8 cellular contexts compared by ENCODE assay signal in the genomic region with DNA sequence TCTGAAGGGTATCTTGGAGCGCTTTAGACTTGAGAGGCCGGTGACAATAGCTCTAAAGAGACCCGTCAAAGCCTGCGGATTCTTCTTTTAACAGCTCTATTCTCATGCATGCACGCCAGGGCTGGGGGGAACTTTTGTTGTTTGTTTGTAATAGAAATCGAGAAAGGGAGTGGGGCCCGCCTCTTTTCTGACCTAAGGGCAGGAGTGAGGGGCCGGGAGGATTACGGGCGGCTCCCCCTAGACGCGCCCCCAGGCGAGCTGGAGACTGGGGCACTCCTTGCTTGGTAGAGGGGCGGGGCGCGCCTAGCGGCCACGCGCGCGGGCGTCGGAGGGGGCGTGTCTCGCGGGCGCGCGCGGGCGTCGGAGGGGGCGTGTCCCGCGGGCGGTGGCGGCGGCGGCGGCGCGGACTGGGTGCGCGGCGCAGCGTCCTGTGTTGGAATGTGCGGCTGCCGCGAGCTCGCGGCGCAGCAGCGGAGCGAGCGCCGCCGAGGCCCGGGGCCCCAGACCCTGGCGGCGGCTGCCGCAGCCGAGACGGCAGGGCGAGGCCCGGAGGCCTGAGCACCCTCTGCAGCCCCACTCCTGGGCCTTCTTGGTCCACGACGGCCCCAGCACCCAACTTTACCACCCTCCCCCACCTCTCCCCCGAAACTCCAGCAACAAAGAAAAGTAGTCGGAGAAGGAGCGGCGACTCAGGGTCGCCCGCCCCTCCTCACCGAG. TPM values are rescaled to one million over a fixed set of nuclear protein-coding genes. Genes with fewer than 3 reads are reported as not detected.
DNase-seq lines count a peak whose midpoint lies in the region; ATAC-seq, FAIRE-seq and TF ChIP-seq lines count a peak whose summit lies in the region.

A gene with protein sequence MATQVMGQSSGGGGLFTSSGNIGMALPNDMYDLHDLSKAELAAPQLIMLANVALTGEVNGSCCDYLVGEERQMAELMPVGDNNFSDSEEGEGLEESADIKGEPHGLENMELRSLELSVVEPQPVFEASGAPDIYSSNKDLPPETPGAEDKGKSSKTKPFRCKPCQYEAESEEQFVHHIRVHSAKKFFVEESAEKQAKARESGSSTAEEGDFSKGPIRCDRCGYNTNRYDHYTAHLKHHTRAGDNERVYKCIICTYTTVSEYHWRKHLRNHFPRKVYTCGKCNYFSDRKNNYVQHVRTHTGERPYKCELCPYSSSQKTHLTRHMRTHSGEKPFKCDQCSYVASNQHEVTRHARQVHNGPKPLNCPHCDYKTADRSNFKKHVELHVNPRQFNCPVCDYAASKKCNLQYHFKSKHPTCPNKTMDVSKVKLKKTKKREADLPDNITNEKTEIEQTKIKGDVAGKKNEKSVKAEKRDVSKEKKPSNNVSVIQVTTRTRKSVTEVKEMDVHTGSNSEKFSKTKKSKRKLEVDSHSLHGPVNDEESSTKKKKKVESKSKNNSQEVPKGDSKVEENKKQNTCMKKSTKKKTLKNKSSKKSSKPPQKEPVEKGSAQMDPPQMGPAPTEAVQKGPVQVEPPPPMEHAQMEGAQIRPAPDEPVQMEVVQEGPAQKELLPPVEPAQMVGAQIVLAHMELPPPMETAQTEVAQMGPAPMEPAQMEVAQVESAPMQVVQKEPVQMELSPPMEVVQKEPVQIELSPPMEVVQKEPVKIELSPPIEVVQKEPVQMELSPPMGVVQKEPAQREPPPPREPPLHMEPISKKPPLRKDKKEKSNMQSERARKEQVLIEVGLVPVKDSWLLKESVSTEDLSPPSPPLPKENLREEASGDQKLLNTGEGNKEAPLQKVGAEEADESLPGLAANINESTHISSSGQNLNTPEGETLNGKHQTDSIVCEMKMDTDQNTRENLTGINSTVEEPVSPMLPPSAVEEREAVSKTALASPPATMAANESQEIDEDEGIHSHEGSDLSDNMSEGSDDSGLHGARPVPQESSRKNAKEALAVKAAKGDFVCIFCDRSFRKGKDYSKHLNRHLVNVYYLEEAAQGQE (plus strand): TSS at position 412 of the 717 bp plus-strand sequence. CDS start 2,739 bp downstream, outside the sequence.

- H3K27ac ChIP-seq in HL-60 (replicated peaks) (peak within 1 kb of the TSS; percentile 68), neuronal stem cell (replicated peaks; ENCODE audit: low read length) (peak within 1 kb of the TSS; percentile 87)

- no peak for TF ChIP-seq CTCF in HL-60 (IDR thresholded peaks at IDR 0.05; ENCODE audit: insufficient read depth, low read length)

- peaks cover 2% of the 10 kb centered on the region for H3K79me1 ChIP-seq in neuronal stem cell (ENCODE audit: low read depth, low read length)

- FAIRE-seq in frontal cortex (lab: Jason Lieb, UNC), result no peak

- no peak within 1 kb of the TSS for H3K14ac ChIP-seq in neuronal stem cell (ENCODE audit: low read length)

- H3K4ac ChIP-seq in neuronal stem cell (ENCODE audit: low read length), result no peak within 1 kb of the TSS

- H2AK5ac ChIP-seq in neuronal stem cell (ENCODE audit: low read depth, low read length), result no peak within 1 kb of the TSS

- peak within 1 kb of the TSS; percentile 91 for H2AFZ ChIP-seq in neuronal stem cell (ENCODE audit: low read length)

- peak within 1 kb of the TSS; percentile 38 for H2BK120ac ChIP-seq in neuronal stem cell (ENCODE audit: low read depth, low read length)

- H4K8ac ChIP-seq in neuronal stem cell (ENCODE audit: low read depth, low read length), result no peak within 1 kb of the TSS

- peaks cover 0 to 19% of the 10 kb centered on the region in 2 donors for H3K36me3 ChIP-seq in neuronal stem cell (replicated peaks in 1 of 2; ENCODE audit: control insufficient read depth in 2 of 2, insufficient read depth in 2 of 2, low read length in 2 of 2)

- H3K27me3 ChIP-seq in HL-60 (ENCODE audit: insufficient read depth, poor library complexity, severe bottlenecking) (no peaks in the 10 kb centered on the region), neuronal stem cell (ENCODE audit: control insufficient read depth in 3 of 3, insufficient read depth in 3 of 3, low read depth in 1 of 3, low read length in 3 of 3) (peaks cover 0 to 12% (median 9%) of the 10 kb centered on the region in 3 experiments)

- peak within 1 kb of the TSS; percentile 73 for H3K4me3 ChIP-seq in HL-60 (replicated peaks; ENCODE audit: insufficient read depth, low read length)
- H3K4me3 ChIP-seq in neuronal stem cell (ENCODE audit: low read length in 2 of 2), result peak within 1 kb of the TSS; percentile 73 to 98

- no peak within 1 kb of the TSS for H2BK15ac ChIP-seq in neuronal stem cell (ENCODE audit: low read length)

- no peak within 1 kb of the TSS for H2BK12ac ChIP-seq in neuronal stem cell (ENCODE audit: low read length)

- DNase-seq in Caki2 (ENCODE audit: low read depth) (peak; percentile 52), HL-60 (ENCODE audit: low read depth in 1 of 2, low spot score in 1 of 2) (peak in 1 of 2 experiments; percentile 55), SK-MEL-5 (ENCODE audit: low read depth, low spot score) (peak; percentile 55), frontal cortex (ENCODE audit: low spot score in 2 of 2) (peak; percentile 76 to 80), neuronal stem cell (ENCODE audit: low spot score) (peak; percentile 83), stromal cell of bone marrow (ENCODE audit: low read depth) (peak; percentile 31)
- peak; percentile 50 to 81 (median 62) for DNase-seq in activated naive CD4-positive, alpha-beta T cell (lab: John Stamatoyannopoulos, UW)

- H2BK5ac ChIP-seq in neuronal stem cell (ENCODE audit: low read length), result peak within 1 kb of the TSS; percentile 85

- in situ Hi-C loops in Caki2 (cut with HindIII; ENCODE audit: low pct_unique_long_range_greater_than_20kb, low sequenced_read_pairs), result no loop called here
- in situ Hi-C loops in SK-MEL-5 (cut with HindIII; ENCODE audit: low pct_unique_long_range_greater_than_20kb, low sequenced_read_pairs), result no loop called here

- peak within 1 kb of the TSS; percentile 60 for H3K4me2 ChIP-seq in neuronal stem cell (ENCODE audit: insufficient read depth, low read length, poor library complexity, severe bottlenecking)

- no CpG with 5 or more reads among the region's 74 CpGs for WGBS in neuronal stem cell (ENCODE audit: extremely low coverage in 2 of 2, insufficient read length in 2 of 2, insufficient replicate concordance in 1 of 2), 2 donors

- no peak within 1 kb of the TSS for H4K91ac ChIP-seq in neuronal stem cell (ENCODE audit: low read depth, low read length, poor library complexity)

- H3K9me3 ChIP-seq in neuronal stem cell (replicated peaks in 1 of 2; ENCODE audit: control insufficient read depth in 2 of 2, insufficient read depth in 1 of 2, low read depth in 1 of 2, low read length in 2 of 2), result no peaks in the 10 kb centered on the region

- H3K9ac ChIP-seq in neuronal stem cell (ENCODE audit: low read depth, low read length, poor library complexity), result peak within 1 kb of the TSS; percentile 84

- peak; percentile 46 for ATAC-seq in GM19463 (IDR thresholded peaks at IDR 0.05; ENCODE audit: unreplicated experiment)

- H3K23ac ChIP-seq in neuronal stem cell (ENCODE audit: low read depth, low read length, poor library complexity), result peak within 1 kb of the TSS; percentile 59

- H3K18ac ChIP-seq in neuronal stem cell (ENCODE audit: low read length), result peak within 1 kb of the TSS; percentile 96

- H3K4me1 ChIP-seq in neuronal stem cell (ENCODE audit: control insufficient read depth in 2 of 2, insufficient read depth in 1 of 2, low read depth in 1 of 2, low read length in 2 of 2), result peaks cover 13 to 16% of the 10 kb centered on the region in 2 donors

RNA-seq across cellular contexts. Expression of the gene that starts here (rescaled TPM):
- total RNA-seq in Caki2 (2014; rRNA removed; shearing (Covaris generic); ENCODE audit: low replicate concordance), result 5.9 and 6.8 TPM in 2 replicates
- 22.3 and 28.0 TPM in 2 replicates for total RNA-seq in SK-MEL-5 (2014; rRNA removed; shearing (Covaris generic))
- polyA plus RNA-seq in SK-MEL-5 (2015; cell fraction: cytosol; rRNA removed), result 11.7 and 17.0 TPM in 2 replicates
- 15.9 and 17.1 TPM in 2 replicates for polyA plus RNA-seq in SK-MEL-5 (2015; cell fraction: nucleus; rRNA removed)
- 6.9 TPM for total RNA-seq in frontal cortex
- 24.1 TPM for polyA plus RNA-seq in neuronal stem cell (2013, experiment 1 of 2)
- polyA plus RNA-seq in neuronal stem cell (2013, experiment 2 of 2), result 25.4 TPM
